In the genomic region with DNA sequence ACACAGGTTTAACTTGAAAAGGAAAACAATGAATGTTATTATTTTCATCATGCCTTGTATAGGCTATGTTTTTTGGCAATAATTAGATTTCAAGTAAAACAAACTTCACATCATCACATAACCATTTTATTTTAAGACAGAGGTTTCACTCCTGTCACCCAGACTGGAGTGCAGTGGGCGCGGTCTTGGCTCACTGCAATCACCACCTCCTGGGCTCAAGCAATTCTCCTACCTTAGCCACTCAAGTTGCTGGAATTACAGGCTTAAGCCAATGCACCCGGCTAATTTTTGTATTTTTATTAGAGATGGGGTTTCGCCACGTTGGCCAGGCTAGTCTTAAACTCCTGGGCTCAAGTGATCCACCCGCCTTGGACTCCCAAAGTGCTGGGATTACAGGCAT, we compare ENCODE assay signal across 31 cellular contexts.
"Had no signal": no experiment of that assay in that cellular context is flagged by ENCODE, and none has a peak within 500 bp of the region (broad histone marks: within the 10 kb centered on the region; RNA-seq: fewer than 3 reads in every experiment).

No MANE protein-coding gene starts in this region.

- H3K36me3 ChIP-seq: adrenal gland, brain microvascular endothelial cell, breast epithelium had no signal

- ATAC-seq: activated CD8-positive, alpha-beta T cell treated with anti-CD3 and anti-CD28 coated beads for 36 hours; activated naive CD4-positive, alpha-beta T cell treated with anti-CD3 and anti-CD28 coated beads, Interleukin-2, amount 50 U/mL, for 72 hours; activated T-cell treated with anti-CD3 and anti-CD28 coated beads, Interleukin-2, amount 50 U/mL, for 4 hours; activated T-cell treated with anti-CD3 and anti-CD28 coated beads, Interleukin-2, amount 50 U/mL, for 72 hours; activated T-helper 17 cell treated with anti-CD3 and anti-CD28 coated beads, Interleukin-2, amount 50 U/mL, for 72 hours; body of pancreas had no signal

- H3K27ac ChIP-seq: adrenal gland, body of pancreas, brain microvascular endothelial cell, breast epithelium, VCaP had no signal

- H3K4me3 ChIP-seq: adrenal gland, body of pancreas, breast epithelium had no signal

- H3K27me3 ChIP-seq: adrenal gland, body of pancreas, brain microvascular endothelial cell, breast epithelium had no signal

- H3K4me1 ChIP-seq: adrenal gland, body of pancreas, breast epithelium had no signal

- H3K9me3 ChIP-seq: adrenal gland, body of pancreas, breast epithelium had no signal

- DNase-seq: activated B cell treated with CpG ODN at 0.5 μM for 24 hours; activated CD4-positive, alpha-beta memory T cell treated with anti-CD3 and anti-CD28 coated beads for 36 hours; activated CD4-positive, alpha-beta T cell treated with anti-CD3 and anti-CD28 coated beads for 4 hours; activated CD4-positive, alpha-beta T cell treated with anti-CD3 and anti-CD28 coated beads, Interleukin-2, amount 10 ng/mL, durations not matched to agents 24 days and 14 days; activated CD4-positive, alpha-beta T cell treated with anti-CD3 and anti-CD28 coated beads, Interleukin-2, amount 50 U/mL, for 1 hour; activated CD4-positive, alpha-beta T cell treated with anti-CD3 and anti-CD28 coated beads, Interleukin-2, amount 50 U/mL, for 4 hours; activated CD4-positive, CD25-positive, alpha-beta regulatory T cell treated with anti-CD3 and anti-CD28 coated beads, Interleukin-2, amount 50 U/mL, for 72 hours; activated CD8-positive, alpha-beta memory T cell treated with anti-CD3 and anti-CD28 coated beads, Interleukin-2, amount 50 U/mL, for 4 hours; activated CD8-positive, alpha-beta T cell treated with anti-CD3 and anti-CD28 coated beads for 36 hours; activated effector memory CD4-positive, alpha-beta T cell treated with anti-CD3 and anti-CD28 coated beads, Interleukin-2, amount 50 U/mL, for 16 hours; activated gamma-delta T cell treated with Interleukin-2 at 50 U/mL for 16 hours; activated naive CD4-positive, alpha-beta T cell; activated naive CD4-positive, alpha-beta T cell treated with anti-CD3 and anti-CD28 coated beads for 36 hours; activated naive CD4-positive, alpha-beta T cell treated with anti-CD3 and anti-CD28 coated beads, Interleukin-2, amount 50 U/mL, for 16 hours; activated naive CD8-positive, alpha-beta T cell treated with anti-CD3 and anti-CD28 coated beads for 36 hours; activated T-cell treated with anti-CD3 and anti-CD28 coated beads for 4 hours; activated T-cell treated with anti-CD3 and anti-CD28 coated beads, Interleukin-2, amount 50 U/mL, for 1 hour; activated T-cell treated with anti-CD3 and anti-CD28 coated beads, Interleukin-2, amount 50 U/mL, for 4 hours; activated T-cell treated with anti-CD3 and anti-CD28 coated beads, Interleukin-2, amount 50 U/mL, for 72 hours; adrenal gland; amniotic stem cell; aorta; body of pancreas; brain microvascular endothelial cell; central memory CD4-positive, alpha-beta T cell; T-helper 2 cell; T-helper 9 cell had no signal
